In genomic region chr1:32964461-32965250, GRCh38 we compare ENCODE assay signal across 7 cellular contexts. TPM values are rescaled to one million over a fixed set of nuclear protein-coding genes. Genes with fewer than 3 reads are reported as not detected.
DNase-seq lines count a peak whose midpoint lies in the region; ATAC-seq, FAIRE-seq and TF ChIP-seq lines count a peak whose summit lies in the region.

TSS of gene RNF19B (minus strand) at chr1:32964809. CDS start at chr1:32964685, 124 bp downstream.

- H4K20me1 ChIP-seq in astrocyte (ENCODE audit: insufficient read depth, low read length), result peaks cover 38% of the 10 kb centered on the region

- peak within 1 kb of the TSS; percentile 88 for H3K27ac Mint-ChIP-seq in astrocyte (ENCODE audit: unreplicated experiment)

- H3K9me3 ChIP-seq in astrocyte (ENCODE audit: insufficient read depth, low read depth, low read length), result no peaks in the 10 kb centered on the region

- no peak for FAIRE-seq in astrocyte (lab: Jason Lieb, UNC)

- peak within 1 kb of the TSS; percentile 94 for H3K4me3 Mint-ChIP-seq in astrocyte (ENCODE audit: unreplicated experiment)

- no peak for TF ChIP-seq CTCF in astrocyte (IDR thresholded peaks at IDR 0.05; ENCODE audit: insufficient read depth, low read depth, low read length)

- H3K4me2 ChIP-seq in astrocyte (ENCODE audit: low read length), result peak within 1 kb of the TSS; percentile 95

- H3K79me2 ChIP-seq in astrocyte (ENCODE audit: insufficient read depth, low read length), result peaks cover 43% of the 10 kb centered on the region

- H3K4me3 ChIP-seq in astrocyte (ENCODE audit: insufficient read depth, low read depth, low read length), result peak within 1 kb of the TSS; percentile 80

- H3K27ac ChIP-seq in astrocyte (ENCODE audit: low read depth, low read length), result peak within 1 kb of the TSS; percentile 77

- peaks cover 8% of the 10 kb centered on the region for H3K27me3 Mint-ChIP-seq in astrocyte (ENCODE audit: low read depth, unreplicated experiment)

- H2AFZ ChIP-seq in astrocyte (ENCODE audit: low read depth, low read length), result peak within 1 kb of the TSS; percentile 83

- peaks cover 1% of the 10 kb centered on the region for H3K36me3 Mint-ChIP-seq in astrocyte (ENCODE audit: low read depth, unreplicated experiment)

- no peaks in the 10 kb centered on the region for H3K36me3 ChIP-seq in astrocyte (ENCODE audit: insufficient read depth, low read length)

- DNase-seq in NCI-H2029 (lab: John Stamatoyannopoulos, UW) (peak; percentile 92), T-helper 22 cell (ENCODE audit: low read depth) (peak; percentile 90), astrocyte (ENCODE audit: low read depth) (peak; percentile 80), hepatic stellate cell (ENCODE audit: low spot score) (peak; percentile 98), renal cortical epithelial cell (ENCODE audit: low read depth) (peak; percentile 80)

- no peaks in the 10 kb centered on the region for H3K27me3 ChIP-seq in astrocyte (ENCODE audit: insufficient read depth, low read length)

- H3K4me1 ChIP-seq in astrocyte (ENCODE audit: insufficient read depth, low read length), result peaks cover 23% of the 10 kb centered on the region

- peak within 1 kb of the TSS; percentile 80 for H3K9ac ChIP-seq in astrocyte (ENCODE audit: low read length)

- H3K4me1 Mint-ChIP-seq in astrocyte (ENCODE audit: low read depth, unreplicated experiment), result peaks cover 23% of the 10 kb centered on the region

- no peaks in the 10 kb centered on the region for H3K9me3 Mint-ChIP-seq in astrocyte (ENCODE audit: unreplicated experiment)

- peak; percentile 81 for ATAC-seq in GM18502 (IDR thresholded peaks at IDR 0.05; ENCODE audit: poor library complexity, unreplicated experiment)
- peak; percentile 75 for ATAC-seq in HG02970 (IDR thresholded peaks at IDR 0.05; ENCODE audit: low FRiP score, unreplicated experiment)

RNA-seq across cellular contexts. Expression of gene RNF19B, which starts in this region (rescaled TPM):
- 25.8 and 29.7 TPM in 2 replicates for total RNA-seq in astrocyte
- 21.0 and 23.4 TPM in 2 replicates for total RNA-seq in renal cortical epithelial cell

Comparison
In these comparisons a context has a peak if more than half of its experiments do, and no peak if none do; other contexts are left out.
1. Peak in every context shown above with its lines: DNase-seq, ATAC-seq, H3K4me3 ChIP-seq and H3K27ac ChIP-seq.